Comparison of ENCODE assay signal across 8 cellular contexts in genomic region chr1:61079898-61080336, GRCh38. TPM values are rescaled to one million over a fixed set of nuclear protein-coding genes. Genes with fewer than 3 reads are reported as not detected.
DNase-seq lines count a peak whose midpoint lies in the region; ATAC-seq and TF ChIP-seq lines count a peak whose summit lies in the region.

No MANE protein-coding gene starts in this region.

- no peak overlapping the region for H3K4me3 ChIP-seq in CD4-positive, alpha-beta memory T cell (ENCODE audit: low read length in 2 of 2)
- H3K4me3 ChIP-seq in HUES6 (ENCODE audit: low read depth, low read length): peak overlapping the region; percentile 82
- H3K4me3 ChIP-seq in SJSA1: no peak overlapping the region
- H3K4me3 ChIP-seq in effector memory CD4-positive, alpha-beta T cell (ENCODE audit: insufficient read depth, low read depth, low read length, poor library complexity, severe bottlenecking): peak overlapping the region; percentile 6
- H3K4me3 ChIP-seq in lower leg skin (ENCODE audit: low read depth, poor library complexity, severe bottlenecking): no peak overlapping the region
- H3K4me3 ChIP-seq in suprapubic skin: peak overlapping the region; percentile 34

- no peaks in the 10 kb centered on the region for H3K27me3 ChIP-seq in CD4-positive, alpha-beta memory T cell (ENCODE audit: insufficient read depth, low read length)
- peaks cover 63% of the 10 kb centered on the region for H3K27me3 ChIP-seq in HUES6 (ENCODE audit: control insufficient read depth, insufficient read depth, low read length)
- peaks cover 14% of the 10 kb centered on the region for H3K27me3 ChIP-seq in SJSA1 (replicated peaks)
- H3K27me3 ChIP-seq in effector memory CD4-positive, alpha-beta T cell (replicated peaks; ENCODE audit: control insufficient read depth, insufficient read depth, low read length, poor library complexity, severe bottlenecking): no peaks in the 10 kb centered on the region
- no peaks in the 10 kb centered on the region for H3K27me3 ChIP-seq in suprapubic skin

- TF ChIP-seq EP300 in suprapubic skin (IDR thresholded peaks at IDR 0.05): no peak

- no peaks in the 10 kb centered on the region for H3K36me3 ChIP-seq in CD4-positive, alpha-beta memory T cell (ENCODE audit: insufficient read depth, low read length)
- H3K36me3 ChIP-seq in HUES6 (ENCODE audit: control insufficient read depth, insufficient read depth, low read length) (no peaks in the 10 kb centered on the region), SJSA1 (no peaks in the 10 kb centered on the region), suprapubic skin (no peaks in the 10 kb centered on the region)
- no peaks in the 10 kb centered on the region for H3K36me3 ChIP-seq in effector memory CD4-positive, alpha-beta T cell (ENCODE audit: control insufficient read depth, insufficient read depth, low read length)

- POLR2A ChIA-PET in CD4-positive, alpha-beta memory T cell (lab: Charles Lee; ENCODE audit: partially characterized antibody): interaction anchor here (1.1 kb wide), 1 partner anchor 16 kb away, joined by 3 read pairs; no protein-coding TSS in a partner anchor

- peak overlapping the region; percentile 77 to 98 (median 91) for H3K27ac Mint-ChIP-seq in CD4-positive, alpha-beta memory T cell

- no peak for TF ChIP-seq CTCF in lower leg skin (IDR thresholded peaks at IDR 0.05)
- TF ChIP-seq CTCF in suprapubic skin (IDR thresholded peaks at IDR 0.05): peak in 1 of 2 donors; percentile 6

- CTCF ChIA-PET in CD4-positive, alpha-beta memory T cell (lab: Charles Lee; ENCODE audit: partially characterized antibody): interaction anchor here (7.1 kb wide), 1 partner anchor 30 kb away, joined by 84 read pairs; no protein-coding TSS in a partner anchor

- H3K36me3 Mint-ChIP-seq in CD4-positive, alpha-beta memory T cell: peaks cover 0 to 24% of the 10 kb centered on the region in 2 donors

- no peaks in the 10 kb centered on the region for H3K9me3 Mint-ChIP-seq in CD4-positive, alpha-beta memory T cell

- H3K27ac ChIP-seq in CD4-positive, alpha-beta memory T cell (ENCODE audit: low read depth, low read length): peak overlapping the region; percentile 11
- H3K27ac ChIP-seq in HUES6 (ENCODE audit: low read depth, low read length): no peak overlapping the region
- no peak overlapping the region for H3K27ac ChIP-seq in SJSA1
- H3K27ac ChIP-seq in effector memory CD4-positive, alpha-beta T cell (ENCODE audit: insufficient read depth, low read length, poor library complexity, severe bottlenecking): peak overlapping the region; percentile 35
- H3K27ac ChIP-seq in suprapubic skin: peak overlapping the region; percentile 94

- DNase-seq in CD4-positive, alpha-beta memory T cell: peak in 2 of 5 donors; percentile 8 to 10
- DNase-seq in SJSA1 (ENCODE audit: low read depth in 1 of 2, low spot score in 2 of 2): peak; percentile 66
- DNase-seq in effector memory CD4-positive, alpha-beta T cell: no peak
- peak; percentile 86 to 94 for DNase-seq in lower leg skin (ENCODE audit: low spot score in 2 of 2)
- DNase-seq in suprapubic skin (ENCODE audit: low spot score in 2 of 2): peak; percentile 85 to 90

- H3K4me3 Mint-ChIP-seq in CD4-positive, alpha-beta memory T cell: peak overlapping the region; percentile 56 to 95 (median 76)

- WGBS in lower leg skin, 2 donors: 1 to 5% methylated on average over 14 of the region's 14 CpGs
- WGBS in suprapubic skin: 2% methylated on average over 14 of the region's 14 CpGs

- peaks cover 30 to 72% (median 45%) of the 10 kb centered on the region in 4 donors for H3K4me1 Mint-ChIP-seq in CD4-positive, alpha-beta memory T cell

- no peak overlapping the region for H3K9ac ChIP-seq in HUES6 (ENCODE audit: low read length)

- ATAC-seq in GM18909 (IDR thresholded peaks at IDR 0.05; ENCODE audit: poor library complexity, unreplicated experiment): no peak
- ATAC-seq in GM18520 (IDR thresholded peaks at IDR 0.05; ENCODE audit: unreplicated experiment): no peak

- intact Hi-C loops in CD4-positive, alpha-beta memory T cell (cut with micrococcal nuclease): loop anchor here (2.0 to 5.0 kb wide), 5 partner anchors 15 to 1702 kb away; partner anchors contain the start of genes ATG4C, TM2D1 and USP1
- intact Hi-C loops in lower leg skin (cut with DNase I; ENCODE audit: low total_unique reads): loop anchor here (10.0 kb wide), 1 partner anchor 115 kb away; no protein-coding TSS in a partner anchor

- peaks cover 53% of the 10 kb centered on the region for H3K4me1 ChIP-seq in CD4-positive, alpha-beta memory T cell (ENCODE audit: insufficient read depth, low read length)
- H3K4me1 ChIP-seq in HUES6 (ENCODE audit: control insufficient read depth, insufficient read depth, low read length): peaks cover 32% of the 10 kb centered on the region
- H3K4me1 ChIP-seq in SJSA1 (replicated peaks): peaks cover 33% of the 10 kb centered on the region
- peaks cover 29% of the 10 kb centered on the region for H3K4me1 ChIP-seq in effector memory CD4-positive, alpha-beta T cell (ENCODE audit: control insufficient read depth, insufficient read depth, low read length, poor library complexity, severe bottlenecking)
- peaks cover 57% of the 10 kb centered on the region for H3K4me1 ChIP-seq in suprapubic skin

- TF ChIP-seq POLR2A in lower leg skin (IDR thresholded peaks at IDR 0.05) (no peak), suprapubic skin (IDR thresholded peaks at IDR 0.05) (no peak)

- H3K9me3 ChIP-seq in CD4-positive, alpha-beta memory T cell (ENCODE audit: control insufficient read depth in 1 of 2, low read length in 2 of 2): no peaks in the 10 kb centered on the region
- H3K9me3 ChIP-seq in HUES6 (ENCODE audit: control insufficient read depth, insufficient read depth, low read depth, low read length) (no peaks in the 10 kb centered on the region), SJSA1 (replicated peaks) (no peaks in the 10 kb centered on the region; the same call in 1 of the 2 replicates), suprapubic skin (no peaks in the 10 kb centered on the region)
- no peaks in the 10 kb centered on the region for H3K9me3 ChIP-seq in effector memory CD4-positive, alpha-beta T cell (ENCODE audit: control insufficient read depth, low read length)

- H3K27me3 Mint-ChIP-seq in CD4-positive, alpha-beta memory T cell: peaks cover 0 to 2% of the 10 kb centered on the region in 2 donors

RNA-seq across cellular contexts. Expression of gene NFIA, which starts 2.4 kb away (rescaled TPM):
- 1 to 10 TPM; 6.9 to 7.3 TPM for total RNA-seq in CD4-positive, alpha-beta memory T cell
- polyA plus RNA-seq in CD4-positive, alpha-beta memory T cell: 1 to 10 TPM; 5.1 to 6.6 TPM
- total RNA-seq in SJSA1 (2014; rRNA removed; shearing (Covaris generic)): 0.74 and 0.81 TPM in 2 replicates
- total RNA-seq in lower leg skin: 10 to 100 TPM; 26.0 to 32.5 (median 30.3) TPM
- 10 to 100 TPM; 30.1 to 54.2 (median 48.2) TPM for total RNA-seq in suprapubic skin

Comparison
In these comparisons a context has a peak if more than half of its experiments do, and no peak if none do; other contexts are left out.
1. DNase-seq: peak in SJSA1 (2 of 2), lower leg skin (2 of 2) and suprapubic skin (2 of 2); none in effector memory CD4-positive, alpha-beta T cell (0 of 3).
2. H3K27ac ChIP-seq: peak in CD4-positive, alpha-beta memory T cell (single experiment), effector memory CD4-positive, alpha-beta T cell (single experiment) and suprapubic skin (single experiment); none in HUES6 (single experiment) and SJSA1 (single experiment).
3. H3K4me3 ChIP-seq: peak in HUES6 (single experiment), effector memory CD4-positive, alpha-beta T cell (single experiment) and suprapubic skin (single experiment); none in CD4-positive, alpha-beta memory T cell (0 of 2), SJSA1 (single experiment) and lower leg skin (single experiment).